15 cellular contexts compared by ENCODE assay signal in genomic region chr1:210654176-210654786, GRCh38.
DNase-seq lines count a peak whose midpoint lies in the region; ATAC-seq and TF ChIP-seq lines count a peak whose summit lies in the region.
"Had no signal": no experiment of that assay in that cellular context is flagged by ENCODE, and none has a peak within 500 bp of the region (broad histone marks: within the 10 kb centered on the region; RNA-seq: fewer than 3 reads in every experiment).

No MANE protein-coding gene starts in this region.

- H3K9ac ChIP-seq in GM23248: no peak overlapping the region

- no peaks in the 10 kb centered on the region for H3K27me3 ChIP-seq in GM23248 (replicated peaks; ENCODE audit: insufficient read depth)
- H3K27me3 ChIP-seq: cardiac muscle cell, SJCRH30 had no signal

- in situ Hi-C loops in GM23248 (cut with MboI): no loop called here

- H3K36me3 Mint-ChIP-seq in activated CD4-positive, alpha-beta T cell treated with anti-CD3 and anti-CD28 coated beads for 36 hours (ENCODE audit: low read depth): no peaks in the 10 kb centered on the region
- no peaks in the 10 kb centered on the region for H3K36me3 Mint-ChIP-seq in activated T-helper 2 cell treated with anti-CD3 and anti-CD28 coated beads, Interferon-gamma antibody, Interleukin-2, Interleukin-4, amounts not matched to agents 10 μg/mL and 5 μg/mL and 100 μg/mL, durations not matched to agents 14 hours and 24 hours and 36 hours (ENCODE audit: low read depth)
- peaks cover 4% of the 10 kb centered on the region; the same call in 1 of the 2 replicates for H3K36me3 Mint-ChIP-seq in WTC11
- H3K36me3 Mint-ChIP-seq: activated naive CD8-positive, alpha-beta T cell had no signal

- H3K4me1 ChIP-seq in GM23248 (ENCODE audit: insufficient read depth): no peaks in the 10 kb centered on the region
- H3K4me1 ChIP-seq: SJCRH30 had no signal

- no peak overlapping the region for H3K27ac Mint-ChIP-seq in activated CD4-positive, alpha-beta T cell treated with anti-CD3 and anti-CD28 coated beads for 36 hours
- H3K27ac Mint-ChIP-seq in activated T-helper 2 cell treated with anti-CD3 and anti-CD28 coated beads, Interferon-gamma antibody, Interleukin-2, Interleukin-4, amounts not matched to agents 10 μg/mL and 5 μg/mL and 100 μg/mL, durations not matched to agents 14 hours and 24 hours and 36 hours: no peak overlapping the region
- no peak overlapping the region for H3K27ac Mint-ChIP-seq in WTC11
- H3K27ac Mint-ChIP-seq: activated naive CD8-positive, alpha-beta T cell; stimulated activated naive CD8-positive, alpha-beta T cell treated with anti-CD3 and anti-CD28 coated beads, Interleukin-15, Interleukin-2, amounts not matched to agents 100 ng/mL and 50 ng/mL, for 24 hours had no signal

- POLR2A ChIA-PET in activated CD4-positive, alpha-beta T cell treated with anti-CD3 and anti-CD28 coated beads for 36 hours (lab: Charles Lee): no interaction called here
- POLR2A ChIA-PET in WTC11 (lab: Charles Lee): no interaction called here

- H3K4me2 ChIP-seq in GM23248 (ENCODE audit: unreplicated experiment): no peak overlapping the region

- H3K27me3 Mint-ChIP-seq in activated CD4-positive, alpha-beta T cell treated with anti-CD3 and anti-CD28 coated beads for 36 hours: no peaks in the 10 kb centered on the region
- H3K27me3 Mint-ChIP-seq in activated T-helper 2 cell treated with anti-CD3 and anti-CD28 coated beads, Interferon-gamma antibody, Interleukin-2, Interleukin-4, amounts not matched to agents 10 μg/mL and 5 μg/mL and 100 μg/mL, durations not matched to agents 14 hours and 24 hours and 36 hours (ENCODE audit: low read depth): no peaks in the 10 kb centered on the region
- no peaks in the 10 kb centered on the region for H3K27me3 Mint-ChIP-seq in WTC11 (ENCODE audit: low read depth)
- H3K27me3 Mint-ChIP-seq: stimulated activated naive CD8-positive, alpha-beta T cell treated with anti-CD3 and anti-CD28 coated beads, Interleukin-15, Interleukin-2, amounts not matched to agents 100 ng/mL and 50 ng/mL, for 24 hours had no signal

- no peaks in the 10 kb centered on the region for H4K20me1 ChIP-seq in GM23248 (ENCODE audit: insufficient read depth)

- WGBS in GM23248 (ENCODE audit: low coverage in 1 of 2, low lambda C conversion rate in 2 of 2, missing lambda C conversion rate in 2 of 2), 2 experiments: 43 to 51% methylated on average over 6 of the region's 6 CpGs

- no peaks in the 10 kb centered on the region for H3K4me1 Mint-ChIP-seq in activated CD4-positive, alpha-beta T cell treated with anti-CD3 and anti-CD28 coated beads for 36 hours
- H3K4me1 Mint-ChIP-seq in activated T-helper 2 cell treated with anti-CD3 and anti-CD28 coated beads, Interferon-gamma antibody, Interleukin-2, Interleukin-4, amounts not matched to agents 10 μg/mL and 5 μg/mL and 100 μg/mL, durations not matched to agents 14 hours and 24 hours and 36 hours (ENCODE audit: low read depth): no peaks in the 10 kb centered on the region
- peaks cover 7% of the 10 kb centered on the region for H3K4me1 Mint-ChIP-seq in WTC11

- no peaks in the 10 kb centered on the region for H3K79me2 ChIP-seq in GM23248 (ENCODE audit: insufficient read depth)

- H3K9me3 Mint-ChIP-seq in activated CD4-positive, alpha-beta T cell treated with anti-CD3 and anti-CD28 coated beads for 36 hours (ENCODE audit: low read depth): peaks cover 3% of the 10 kb centered on the region
- H3K9me3 Mint-ChIP-seq in activated T-helper 2 cell treated with anti-CD3 and anti-CD28 coated beads, Interferon-gamma antibody, Interleukin-2, Interleukin-4, amounts not matched to agents 10 μg/mL and 5 μg/mL and 100 μg/mL, durations not matched to agents 14 hours and 24 hours and 36 hours: peaks cover 5% of the 10 kb centered on the region
- H3K9me3 Mint-ChIP-seq in WTC11: peaks cover 5% of the 10 kb centered on the region

- H3K27ac ChIP-seq in GM23248: no peak overlapping the region
- H3K27ac ChIP-seq: cardiac muscle cell, SJCRH30 had no signal

- H3K4me3 Mint-ChIP-seq in activated CD4-positive, alpha-beta T cell treated with anti-CD3 and anti-CD28 coated beads for 36 hours: no peak overlapping the region
- H3K4me3 Mint-ChIP-seq in activated T-helper 2 cell treated with anti-CD3 and anti-CD28 coated beads, Interferon-gamma antibody, Interleukin-2, Interleukin-4, amounts not matched to agents 10 μg/mL and 5 μg/mL and 100 μg/mL, durations not matched to agents 14 hours and 24 hours and 36 hours (ENCODE audit: low read depth): no peak overlapping the region
- no peak overlapping the region for H3K4me3 Mint-ChIP-seq in WTC11
- H3K4me3 Mint-ChIP-seq: activated naive CD8-positive, alpha-beta T cell; stimulated activated naive CD8-positive, alpha-beta T cell treated with anti-CD3 and anti-CD28 coated beads, Interleukin-15, Interleukin-2, amounts not matched to agents 100 ng/mL and 50 ng/mL, for 24 hours had no signal

- DNase-seq in activated CD4-positive, alpha-beta T cell treated with anti-CD3 and anti-CD28 coated beads for 36 hours: peak; percentile 56
- DNase-seq in activated CD4-positive, alpha-beta T cell treated with anti-CD3 and anti-CD28 coated beads for 1 hour: no peak
- DNase-seq in GM23248 (peak; percentile 3), left colon (no peak), NCI-H2081 treated with DMSO at 0.1 percent for 48 hours (lab: John Stamatoyannopoulos, UW) (no peak), WTC11 (ENCODE audit: low spot score) (no peak)
- DNase-seq in activated T-helper 2 cell treated with anti-CD3 and anti-CD28 coated beads, Interferon-gamma antibody, Interleukin-2, Interleukin-4, amounts not matched to agents 10 μg/mL and 5 μg/mL and 100 μg/mL, durations not matched to agents 14 hours and 24 hours and 36 hours (ENCODE audit: low spot score): peak; percentile 14
- DNase-seq: Calu3; effector CD4-positive, alpha-beta T cell; NCI-H2227 treated with DMSO at 0.1 percent for 48 hours had no signal

- TF ChIP-seq CTCF in WTC11 (IDR thresholded peaks at IDR 0.05): no peak

- CTCF ChIA-PET in activated CD4-positive, alpha-beta T cell treated with anti-CD3 and anti-CD28 coated beads for 36 hours (lab: Charles Lee): no interaction called here
- CTCF ChIA-PET in WTC11 (lab: Charles Lee): no interaction called here

- H3K9me3 ChIP-seq in GM23248 (ENCODE audit: low read depth): no peaks in the 10 kb centered on the region
- H3K9me3 ChIP-seq: SJCRH30 had no signal

- no peak overlapping the region for H3K4me3 ChIP-seq in GM23248
- H3K4me3 ChIP-seq: cardiac muscle cell, SJCRH30 had no signal

- no peaks in the 10 kb centered on the region for H3K36me3 ChIP-seq in GM23248 (ENCODE audit: low read depth)
- H3K36me3 ChIP-seq: cardiac muscle cell, SJCRH30 had no signal

- intact Hi-C loops in activated CD4-positive, alpha-beta T cell treated with anti-CD3 and anti-CD28 coated beads for 36 hours (cut with DNase I, micrococcal nuclease): no loop called here
- intact Hi-C loops in activated T-helper 2 cell treated with anti-CD3 and anti-CD28 coated beads, Interferon-gamma antibody, Interleukin-2, Interleukin-4, amounts not matched to agents 10 μg/mL and 5 μg/mL and 100 μg/mL, durations not matched to agents 14 hours and 24 hours and 36 hours (cut with micrococcal nuclease): no loop called here
- intact Hi-C loops in left colon (cut with DNase I, micrococcal nuclease): no loop called here

- no peaks in the 10 kb centered on the region for H3K9me2 ChIP-seq in GM23248 (ENCODE audit: insufficient read depth)

- H2AFZ ChIP-seq in GM23248: no peak overlapping the region

- H3F3A ChIP-seq in GM23248 (ENCODE audit: insufficient read depth): no peaks in the 10 kb centered on the region

- peak; percentile 62 for ATAC-seq in activated CD4-positive, alpha-beta T cell treated with anti-CD3 and anti-CD28 coated beads for 36 hours
- ATAC-seq in left colon (peak; percentile 16), WTC11 (no peak), HG02588 (IDR thresholded peaks at IDR 0.05; ENCODE audit: unreplicated experiment) (no peak)

TF ChIP-seq in WTC11, 78 proteins besides CTCF, POLR2A, EP300 and RAD21 (continues in another document):
- no peak for TF ChIP-seq ZSCAN18 (CRISPR knock-in tag; IDR thresholded peaks at IDR 0.05)
- TF ChIP-seq FOXK1 (CRISPR knock-in tag; IDR thresholded peaks at IDR 0.05): no peak
- no peak for TF ChIP-seq SMAD4 (CRISPR knock-in tag; IDR thresholded peaks at IDR 0.05)
- TF ChIP-seq FOXJ3 (CRISPR knock-in tag; IDR thresholded peaks at IDR 0.05; ENCODE audit: borderline replicate concordance): no peak
- TF ChIP-seq AR (CRISPR knock-in tag; IDR thresholded peaks at IDR 0.05): no peak
- no peak for TF ChIP-seq GRHL2 (CRISPR knock-in tag; IDR thresholded peaks at IDR 0.05; ENCODE audit: insufficient replicate concordance, severe bottlenecking)

Comparison
In these comparisons a context has a peak if more than half of its experiments do, and no peak if none do; other contexts are left out.
1. DNase-seq: peak in activated CD4-positive, alpha-beta T cell treated with anti-CD3 and anti-CD28 coated beads for 36 hours (single experiment), GM23248 (single experiment) and activated T-helper 2 cell treated with anti-CD3 and anti-CD28 coated beads, Interferon-gamma antibody, Interleukin-2, Interleukin-4, amounts not matched to agents 10 μg/mL and 5 μg/mL and 100 μg/mL, durations not matched to agents 14 hours and 24 hours and 36 hours (single experiment); none in activated CD4-positive, alpha-beta T cell treated with anti-CD3 and anti-CD28 coated beads for 1 hour (single experiment), left colon (0 of 2), NCI-H2081 treated with DMSO at 0.1 percent for 48 hours (single experiment) and WTC11 (single experiment).
2. ATAC-seq: peak in activated CD4-positive, alpha-beta T cell treated with anti-CD3 and anti-CD28 coated beads for 36 hours (single experiment) and left colon (single experiment); none in WTC11 (single experiment) and HG02588 (single experiment).